Comparison of ENCODE assay signal across 8 cellular contexts in the genomic region with DNA sequence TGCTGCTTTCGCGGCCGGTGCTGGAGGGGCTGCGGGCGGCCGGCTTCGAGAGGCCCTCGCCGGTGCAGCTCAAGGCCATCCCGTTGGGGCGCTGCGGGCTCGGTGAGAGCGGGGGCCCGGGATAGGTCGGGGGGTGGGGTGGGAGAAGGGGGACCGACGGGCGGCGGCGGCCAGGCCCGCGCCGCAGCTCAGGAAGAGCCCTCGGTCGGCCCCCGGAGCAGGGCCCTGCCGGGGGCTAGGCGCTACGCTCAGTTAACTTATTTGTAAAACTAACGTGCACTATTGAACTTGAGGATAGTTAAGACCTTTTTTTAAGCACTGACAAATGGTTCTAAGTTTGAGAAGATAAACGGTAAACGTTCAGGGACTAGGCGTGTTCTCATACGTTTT. TPM values are rescaled to one million over a fixed set of nuclear protein-coding genes. Genes with fewer than 3 reads are reported as not detected.
DNase-seq lines count a peak whose midpoint lies in the region; ATAC-seq and TF ChIP-seq lines count a peak whose summit lies in the region.

No MANE protein-coding gene starts in this region.

- peaks cover 23% of the 10 kb centered on the region for H3K4me1 ChIP-seq in suprapubic skin

- no peaks in the 10 kb centered on the region for H3K9me3 ChIP-seq in suprapubic skin

- peak overlapping the region; percentile 91 for H3K4me3 Mint-ChIP-seq in activated naive CD8-positive, alpha-beta T cell treated with anti-CD3 and anti-CD28 coated beads for 36 hours
- peak overlapping the region; percentile 85 to 100 (median 99) for H3K4me3 Mint-ChIP-seq in immature natural killer cell

- H3K27me3 Mint-ChIP-seq in activated naive CD8-positive, alpha-beta T cell treated with anti-CD3 and anti-CD28 coated beads for 36 hours, result no peaks in the 10 kb centered on the region
- peaks cover 2 to 11% (median 9%) of the 10 kb centered on the region in 3 donors for H3K27me3 Mint-ChIP-seq in immature natural killer cell (ENCODE audit: low read depth in 3 of 3)

- H3K9me3 Mint-ChIP-seq in activated naive CD8-positive, alpha-beta T cell treated with anti-CD3 and anti-CD28 coated beads for 36 hours, result no peaks in the 10 kb centered on the region
- no peaks in the 10 kb centered on the region for H3K9me3 Mint-ChIP-seq in immature natural killer cell

- peaks cover 37% of the 10 kb centered on the region for H3K4me1 Mint-ChIP-seq in activated naive CD8-positive, alpha-beta T cell treated with anti-CD3 and anti-CD28 coated beads for 36 hours
- peaks cover 29 to 44% of the 10 kb centered on the region in 2 donors for H3K4me1 Mint-ChIP-seq in immature natural killer cell

- peaks cover 16% of the 10 kb centered on the region for H3K36me3 Mint-ChIP-seq in activated naive CD8-positive, alpha-beta T cell treated with anti-CD3 and anti-CD28 coated beads for 36 hours
- peaks cover 3 to 14% (median 14%) of the 10 kb centered on the region in 3 donors for H3K36me3 Mint-ChIP-seq in immature natural killer cell

- H3K27ac ChIP-seq in suprapubic skin, result peak overlapping the region; percentile 90

- no peak for TF ChIP-seq POLR2A in suprapubic skin (IDR thresholded peaks at IDR 0.05)
- TF ChIP-seq POLR2A in GM18505 (IDR thresholded peaks at IDR 0.05; ENCODE audit: borderline replicate concordance, extremely low read depth, insufficient read depth, insufficient read length), result no peak

- no peak for TF ChIP-seq CTCF in suprapubic skin (IDR thresholded peaks at IDR 0.05)

- WGBS in suprapubic skin, result 0% methylated on average over 25 of the region's 35 CpGs

- peaks cover 17% of the 10 kb centered on the region for H3K36me3 ChIP-seq in suprapubic skin

- no peak for DNase-seq in activated naive CD8-positive, alpha-beta T cell treated with anti-CD3 and anti-CD28 coated beads for 36 hours
- DNase-seq in immature natural killer cell, result no peak
- DNase-seq in suprapubic skin (ENCODE audit: low spot score in 2 of 2), result no peak
- no peak for DNase-seq in medulla oblongata (ENCODE audit: extremely low spot score)
- no peak for DNase-seq in MV-4-11 (lab: John Stamatoyannopoulos, UW)

- no peak for TF ChIP-seq EP300 in suprapubic skin (IDR thresholded peaks at IDR 0.05)

- H3K4me3 ChIP-seq in suprapubic skin, result peak overlapping the region; percentile 68

- H3K27me3 ChIP-seq in suprapubic skin, result no peaks in the 10 kb centered on the region

- peak overlapping the region; percentile 95 for H3K27ac Mint-ChIP-seq in activated naive CD8-positive, alpha-beta T cell treated with anti-CD3 and anti-CD28 coated beads for 36 hours
- peak overlapping the region; percentile 84 to 100 (median 96) for H3K27ac Mint-ChIP-seq in immature natural killer cell

- peak; percentile 14 for ATAC-seq in GM18498 (IDR thresholded peaks at IDR 0.05; ENCODE audit: unreplicated experiment)
- peak; percentile 15 for ATAC-seq in HG03095 (IDR thresholded peaks at IDR 0.05; ENCODE audit: unreplicated experiment)
- ATAC-seq in GM18505 (IDR thresholded peaks at IDR 0.05; ENCODE audit: unreplicated experiment), result no peak

RNA-seq across cellular contexts. Expression of gene DDX20, which starts 0.4 kb away (rescaled TPM):
- total RNA-seq in activated naive CD8-positive, alpha-beta T cell treated with anti-CD3 and anti-CD28 coated beads for 36 hours, result 10 to 100 TPM; 21.5 to 21.8 TPM
- 10 to 100 TPM in 1 of 3 donors, 1 to 10 TPM in 2; 4.1 to 12.3 (median 7.2) TPM for polyA plus RNA-seq in immature natural killer cell
- 10 to 100 TPM; 16.0 to 25.0 (median 21.5) TPM for total RNA-seq in suprapubic skin

RNA-seq across cellular contexts. Expression of gene INKA2, which starts 16.9 kb away (rescaled TPM):
- total RNA-seq in activated naive CD8-positive, alpha-beta T cell treated with anti-CD3 and anti-CD28 coated beads for 36 hours, result under 1 TPM; 0.56 to 0.84 TPM
- polyA plus RNA-seq in immature natural killer cell, result under 1 TPM in 2 of 3 donors, not detected in 1; 0.39 to 0.83 TPM
- 1 to 10 TPM; 4.1 to 7.3 (median 5.2) TPM for total RNA-seq in suprapubic skin
